21 cellular contexts compared by ENCODE assay signal in the genomic region with DNA sequence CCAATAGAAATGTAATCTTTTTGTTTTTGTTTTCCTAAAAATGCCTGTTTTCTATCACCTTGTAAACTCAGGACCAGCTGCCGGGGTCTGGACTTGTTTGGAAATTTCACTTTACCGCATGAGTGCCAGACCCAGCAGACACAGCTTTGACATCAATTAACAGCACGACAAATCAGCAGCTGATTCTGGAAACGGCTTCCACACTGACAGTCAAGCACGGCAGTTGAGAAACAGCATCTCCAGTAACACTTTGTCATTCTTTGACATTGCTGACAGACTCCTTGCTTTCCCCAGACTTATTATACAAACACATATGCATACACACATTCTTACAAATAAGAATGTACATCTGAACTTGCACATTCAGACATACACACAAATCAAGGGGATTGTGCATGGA.
A peak's percentile ranks its signal among the peaks of the same experiment; 100 is the strongest.
DNase-seq lines count a peak whose midpoint lies in the region; ATAC-seq and TF ChIP-seq lines count a peak whose summit lies in the region.
"Had no signal": no experiment of that assay in that cellular context is flagged by ENCODE, and none has a peak within 500 bp of the region (broad histone marks: within the 10 kb centered on the region; RNA-seq: fewer than 3 reads in every experiment).

No MANE protein-coding gene starts in this region.

- H3K4me3 ChIP-seq in fibroblast of pulmonary artery (replicated peaks; ENCODE audit: low read depth, low read length): no peak overlapping the region
- H3K4me3 ChIP-seq: PC-9 had no signal

- ATAC-seq in left cardiac atrium: peak; percentile 68 to 82
- ATAC-seq: HCT116 had no signal

- DNase-seq in fibroblast of pulmonary artery (ENCODE audit: low read depth): peak; percentile 18
- DNase-seq in left cardiac atrium: peak; percentile 21
- peak; percentile 55 for DNase-seq in left kidney (ENCODE audit: low read depth, low spot score)
- peak; percentile 13 for DNase-seq in retina
- DNase-seq in activated CD8-positive, alpha-beta memory T cell treated with anti-CD3 and anti-CD28 coated beads for 24 hours: no peak
- DNase-seq in NCI-H187 treated with DMSO at 0.1 percent for 48 hours (lab: John Stamatoyannopoulos, UW): no peak
- DNase-seq in activated effector memory CD4-positive, alpha-beta T cell treated with anti-CD3 and anti-CD28 coated beads, Interleukin-2, amount 50 U/mL, for 16 hours: no peak
- DNase-seq: Caco-2; CD4-positive, CD25-positive, alpha-beta regulatory T cell; DMS 273 treated with DMSO at 0.1 percent for 48 hours; DND-41; NCI-H1105; NCI-H146; NCI-H2029 treated with DMSO at 0.1 percent for 48 hours; NCI-H226; NCI-H510A treated with DMSO at 0.1 percent for 48 hours; NCI-H748 treated with DMSO at 0.1 percent for 48 hours; PC-9; RPMI8226; SIG-M5 had no signal

- TF ChIP-seq CTCF in fibroblast of pulmonary artery (IDR thresholded peaks at IDR 0.05; ENCODE audit: low read length, missing control alignments): no peak

- intact Hi-C loops in left cardiac atrium (cut with DNase I): loop anchor here in 1 of 2 donors (2.0 kb wide), 1 partner anchor 43 kb away; no protein-coding TSS in a partner anchor

Comparison
In these comparisons a context has a peak if more than half of its experiments do, and no peak if none do; other contexts are left out.
1. DNase-seq: peak in fibroblast of pulmonary artery (single experiment), left cardiac atrium (single experiment), left kidney (single experiment) and retina (single experiment); none in activated CD8-positive, alpha-beta memory T cell treated with anti-CD3 and anti-CD28 coated beads for 24 hours (single experiment), NCI-H187 treated with DMSO at 0.1 percent for 48 hours (single experiment) and activated effector memory CD4-positive, alpha-beta T cell treated with anti-CD3 and anti-CD28 coated beads, Interleukin-2, amount 50 U/mL, for 16 hours (single experiment).